In the genomic region with DNA sequence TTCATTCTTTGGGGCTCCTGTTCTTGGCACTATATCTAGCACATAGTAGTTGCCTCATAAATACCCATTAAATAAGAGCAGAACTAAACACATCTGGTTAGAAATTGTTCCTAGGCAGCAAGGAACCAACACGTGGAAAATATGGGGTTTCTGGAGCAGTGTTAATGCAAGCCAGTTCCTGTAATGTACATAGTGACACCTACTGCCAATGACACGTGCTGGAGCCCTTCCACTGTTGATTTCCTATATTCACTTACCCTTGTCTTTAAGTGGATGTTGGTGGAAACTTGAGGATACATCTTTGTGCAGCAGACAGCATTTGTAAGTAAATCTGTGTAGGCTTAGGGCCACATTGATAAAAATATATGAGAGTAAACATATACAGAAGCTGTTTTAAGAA, we compare ENCODE assay signal across 2 cellular contexts.
A peak's percentile ranks its signal among the peaks of the same experiment; 100 is the strongest.
TF ChIP-seq lines count a peak whose summit lies in the region.

No MANE protein-coding gene starts in this region.

TF ChIP-seq in GM23338, 12 proteins besides CTCF, POLR2A, EP300 and RAD21 (continued from another document):
- no peak for TF ChIP-seq ZNF114 (CRISPR knock-in tag; IDR thresholded peaks at IDR 0.05)
- TF ChIP-seq NANOG (IDR thresholded peaks at IDR 0.05; ENCODE audit: borderline replicate concordance), result no peak
- TF ChIP-seq ZNF331 (CRISPR knock-in tag; IDR thresholded peaks at IDR 0.05; ENCODE audit: low read depth), result no peak
- TF ChIP-seq, protein P1, sequence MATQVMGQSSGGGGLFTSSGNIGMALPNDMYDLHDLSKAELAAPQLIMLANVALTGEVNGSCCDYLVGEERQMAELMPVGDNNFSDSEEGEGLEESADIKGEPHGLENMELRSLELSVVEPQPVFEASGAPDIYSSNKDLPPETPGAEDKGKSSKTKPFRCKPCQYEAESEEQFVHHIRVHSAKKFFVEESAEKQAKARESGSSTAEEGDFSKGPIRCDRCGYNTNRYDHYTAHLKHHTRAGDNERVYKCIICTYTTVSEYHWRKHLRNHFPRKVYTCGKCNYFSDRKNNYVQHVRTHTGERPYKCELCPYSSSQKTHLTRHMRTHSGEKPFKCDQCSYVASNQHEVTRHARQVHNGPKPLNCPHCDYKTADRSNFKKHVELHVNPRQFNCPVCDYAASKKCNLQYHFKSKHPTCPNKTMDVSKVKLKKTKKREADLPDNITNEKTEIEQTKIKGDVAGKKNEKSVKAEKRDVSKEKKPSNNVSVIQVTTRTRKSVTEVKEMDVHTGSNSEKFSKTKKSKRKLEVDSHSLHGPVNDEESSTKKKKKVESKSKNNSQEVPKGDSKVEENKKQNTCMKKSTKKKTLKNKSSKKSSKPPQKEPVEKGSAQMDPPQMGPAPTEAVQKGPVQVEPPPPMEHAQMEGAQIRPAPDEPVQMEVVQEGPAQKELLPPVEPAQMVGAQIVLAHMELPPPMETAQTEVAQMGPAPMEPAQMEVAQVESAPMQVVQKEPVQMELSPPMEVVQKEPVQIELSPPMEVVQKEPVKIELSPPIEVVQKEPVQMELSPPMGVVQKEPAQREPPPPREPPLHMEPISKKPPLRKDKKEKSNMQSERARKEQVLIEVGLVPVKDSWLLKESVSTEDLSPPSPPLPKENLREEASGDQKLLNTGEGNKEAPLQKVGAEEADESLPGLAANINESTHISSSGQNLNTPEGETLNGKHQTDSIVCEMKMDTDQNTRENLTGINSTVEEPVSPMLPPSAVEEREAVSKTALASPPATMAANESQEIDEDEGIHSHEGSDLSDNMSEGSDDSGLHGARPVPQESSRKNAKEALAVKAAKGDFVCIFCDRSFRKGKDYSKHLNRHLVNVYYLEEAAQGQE (IDR thresholded peaks at IDR 0.05; ENCODE audit: unreplicated experiment), result no peak
- no peak for TF ChIP-seq CREB1 (CRISPR knock-in tag; IDR thresholded peaks at IDR 0.05; ENCODE audit: low read depth)
- TF ChIP-seq JUNB (IDR thresholded peaks at IDR 0.05; ENCODE audit: unreplicated experiment), result no peak
- peak; percentile 23 for TF ChIP-seq EZH2 (IDR thresholded peaks at IDR 0.05; ENCODE audit: low read depth, unreplicated experiment)

TF ChIP-seq in SK-N-SH treated with all-trans-retinoic acid at 6 μM for 48 hours, 23 proteins besides CTCF, POLR2A, EP300 and RAD21:
- no peak for TF ChIP-seq CREB5 (CRISPR knock-in tag; IDR thresholded peaks at IDR 0.05; ENCODE audit: low read depth)
- TF ChIP-seq ZC3H10 (CRISPR knock-in tag; IDR thresholded peaks at IDR 0.05), result no peak
